Comparison of ENCODE assay signal across 7 cellular contexts in the genomic region with DNA sequence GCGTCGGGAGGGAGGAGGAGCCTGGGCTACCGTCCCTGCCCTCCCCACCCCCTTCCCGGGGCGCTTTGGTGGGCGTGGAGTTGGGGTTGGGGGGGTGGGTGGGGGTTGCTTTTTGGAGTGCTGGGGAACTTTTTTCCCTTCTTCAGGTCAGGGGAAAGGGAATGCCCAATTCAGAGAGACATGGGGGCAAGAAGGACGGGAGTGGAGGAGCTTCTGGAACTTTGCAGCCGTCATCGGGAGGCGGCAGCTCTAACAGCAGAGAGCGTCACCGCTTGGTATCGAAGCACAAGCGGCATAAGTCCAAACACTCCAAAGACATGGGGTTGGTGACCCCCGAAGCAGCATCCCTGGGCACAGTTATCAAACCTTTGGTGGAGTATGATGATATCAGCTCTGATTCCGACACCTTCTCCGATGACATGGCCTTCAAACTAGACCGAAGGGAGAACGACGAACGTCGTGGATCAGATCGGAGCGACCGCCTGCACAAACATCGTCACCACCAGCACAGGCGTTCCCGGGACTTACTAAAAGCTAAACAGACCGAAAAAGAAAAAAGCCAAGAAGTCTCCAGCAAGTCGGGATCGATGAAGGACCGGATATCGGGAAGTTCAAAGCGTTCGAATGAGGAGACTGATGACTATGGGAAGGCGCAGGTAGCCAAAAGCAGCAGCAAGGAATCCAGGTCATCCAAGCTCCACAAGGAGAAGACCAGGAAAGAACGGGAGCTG. TPM values are rescaled to one million over a fixed set of nuclear protein-coding genes. Genes with fewer than 3 reads are reported as not detected.
DNase-seq lines count a peak whose midpoint lies in the region; ATAC-seq and TF ChIP-seq lines count a peak whose summit lies in the region.

No MANE protein-coding gene starts in this region.

- no peak overlapping the region for H2AFZ ChIP-seq in OCI-LY3 (ENCODE audit: low read depth, low read length)

- intact Hi-C loops in right cardiac atrium (cut with DNase I): no loop called here

- DNase-seq in GM12865 (ENCODE audit: low read depth) (no peak), right cardiac atrium (peak in 1 of 3 donors; percentile 86), retina (peak; percentile 57), NCI-H2107 (lab: John Stamatoyannopoulos, UW) (no peak)

- peaks cover 37% of the 10 kb centered on the region for H4K20me1 ChIP-seq in OCI-LY3 (ENCODE audit: insufficient read depth, low read length)

- H3K36me3 ChIP-seq in HEK293 (ENCODE audit: control insufficient read depth in 2 of 2, insufficient read depth in 1 of 2, low read length in 2 of 2) (peaks cover 4 to 27% of the 10 kb centered on the region in 2 experiments; a peak in 2 of 3 replicates), OCI-LY3 (replicated peaks; ENCODE audit: low read depth, low read length) (peaks cover 25% of the 10 kb centered on the region)

- peak overlapping the region; percentile 96 for H3K9ac ChIP-seq in OCI-LY3 (ENCODE audit: low read length)

- CTCF ChIA-PET in HEK293 (lab: Yijun Ruan, JAX): interaction anchor here (0.5 to 1.7 kb wide), 7 partner anchors 9 to 614 kb away, joined by 3 to 4 read pairs (median 4); no protein-coding TSS in a partner anchor

- H3K79me2 ChIP-seq in OCI-LY3 (ENCODE audit: low read length): peaks cover 58% of the 10 kb centered on the region

- H3K4me3 ChIP-seq in GM12865 (ENCODE audit: low read depth, low read length): peak overlapping the region; percentile 88
- H3K4me3 ChIP-seq in HEK293 (ENCODE audit: low read depth, low read length): peak overlapping the region; percentile 78
- H3K4me3 ChIP-seq in OCI-LY3 (ENCODE audit: low read length): peak overlapping the region; percentile 95
- peak overlapping the region; percentile 67 for H3K4me3 ChIP-seq in right cardiac atrium (ENCODE audit: low read length)

- H3K27me3 ChIP-seq in OCI-LY3 (ENCODE audit: low read depth, low read length) (no peaks in the 10 kb centered on the region), right cardiac atrium (ENCODE audit: control insufficient read depth, insufficient read depth) (no peaks in the 10 kb centered on the region)

- no peak for TF ChIP-seq CTCF in GM12865 (IDR thresholded peaks at IDR 0.05; ENCODE audit: insufficient read depth, low read depth, low read length, missing control alignments)
- TF ChIP-seq CTCF in HEK293 (tag by site-specific recombination; IDR thresholded peaks at IDR 0.05): no peak
- TF ChIP-seq CTCF in OCI-LY3 (IDR thresholded peaks at IDR 0.05; ENCODE audit: low read depth, low read length): no peak

- peak; percentile 89 to 90 for ATAC-seq in right cardiac atrium

- H3K4me1 ChIP-seq in HEK293 (ENCODE audit: control insufficient read depth, insufficient read depth, low read length) (no peaks in the 10 kb centered on the region), OCI-LY3 (ENCODE audit: low read length) (peaks cover 18% of the 10 kb centered on the region), right cardiac atrium (ENCODE audit: control insufficient read depth, insufficient read depth, low read length) (peaks cover 2% of the 10 kb centered on the region)

- H3K27ac ChIP-seq in HEK293 (ENCODE audit: extremely low read depth, low read depth, low read length) (peak overlapping the region; percentile 91), OCI-LY3 (ENCODE audit: low read length) (peak overlapping the region; percentile 91), angular gyrus (ENCODE audit: low read depth, low read length) (peak overlapping the region; percentile 89), right cardiac atrium (ENCODE audit: low read length) (peak overlapping the region; percentile 90)

- H3K9me3 ChIP-seq in HEK293 (ENCODE audit: control insufficient read depth, insufficient read depth, low read depth, low read length) (no peaks in the 10 kb centered on the region), OCI-LY3 (ENCODE audit: insufficient read depth, low read length) (no peaks in the 10 kb centered on the region), right cardiac atrium (ENCODE audit: control insufficient read depth, low read length) (no peaks in the 10 kb centered on the region)

- H3K4me2 ChIP-seq in OCI-LY3 (ENCODE audit: low read length): peak overlapping the region; percentile 97

- POLR2A ChIA-PET in HEK293 (lab: Yijun Ruan, JAX): interaction anchor here (1.1 to 4.4 kb wide), 9 partner anchors 11 to 262 kb away, joined by 3 to 131 read pairs (median 12); a partner anchor contains a TSS

- under 1% methylated on average over 37 of the region's 37 CpGs for WGBS in right cardiac atrium

TF ChIP-seq in HEK293, 187 proteins besides CTCF, POLR2A, EP300 and RAD21 (continues in another document):
- TF ChIP-seq, protein P1, sequence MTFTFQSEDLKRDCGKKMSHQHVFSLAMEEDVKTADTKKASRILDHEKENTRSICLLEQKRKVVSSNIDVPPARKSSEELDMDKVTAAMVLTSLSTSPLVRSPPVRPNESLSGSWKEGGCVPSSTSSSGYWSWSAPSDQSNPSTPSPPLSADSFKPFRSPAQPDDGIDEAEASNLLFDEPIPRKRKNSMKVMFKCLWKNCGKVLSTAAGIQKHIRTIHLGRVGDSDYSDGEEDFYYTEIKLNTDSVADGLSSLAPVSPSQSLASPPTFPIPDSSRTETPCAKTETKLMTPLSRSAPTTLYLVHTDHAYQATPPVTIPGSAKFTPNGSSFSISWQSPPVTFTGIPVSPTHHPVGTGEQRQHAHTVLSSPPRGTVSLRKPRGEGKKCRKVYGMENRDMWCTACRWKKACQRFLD (tag by site-specific recombination; IDR thresholded peaks at IDR 0.05): no peak
- no peak for TF ChIP-seq ZNF777 (tag by site-specific recombination; IDR thresholded peaks at IDR 0.05; ENCODE audit: borderline replicate concordance)
- TF ChIP-seq, protein P2, sequence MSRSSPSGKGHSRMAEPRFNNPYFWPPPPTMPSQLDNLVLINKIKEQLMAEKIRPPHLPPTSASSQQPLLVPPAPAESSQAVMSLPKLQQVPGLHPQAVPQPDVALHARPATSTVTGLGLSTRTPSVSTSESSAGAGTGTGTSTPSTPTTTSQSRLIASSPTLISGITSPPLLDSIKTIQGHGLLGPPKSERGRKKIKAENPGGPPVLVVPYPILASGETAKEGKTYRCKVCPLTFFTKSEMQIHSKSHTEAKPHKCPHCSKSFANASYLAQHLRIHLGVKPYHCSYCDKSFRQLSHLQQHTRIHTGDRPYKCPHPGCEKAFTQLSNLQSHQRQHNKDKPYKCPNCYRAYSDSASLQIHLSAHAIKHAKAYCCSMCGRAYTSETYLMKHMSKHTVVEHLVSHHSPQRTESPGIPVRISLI (tag by site-specific recombination; IDR thresholded peaks at IDR 0.05): no peak
- TF ChIP-seq ZNF585B (tag by site-specific recombination; IDR thresholded peaks at IDR 0.05): no peak
- no peak for TF ChIP-seq ZXDB (tag by site-specific recombination; IDR thresholded peaks at IDR 0.05)
- no peak for TF ChIP-seq ZNF621 (tag by site-specific recombination; IDR thresholded peaks at IDR 0.05)
- no peak for TF ChIP-seq ZNF112 (tag by site-specific recombination; IDR thresholded peaks at IDR 0.05)
- TF ChIP-seq ZNF391 (tag by site-specific recombination; IDR thresholded peaks at IDR 0.05; ENCODE audit: borderline replicate concordance, low read depth): no peak
- TF ChIP-seq, protein P3, sequence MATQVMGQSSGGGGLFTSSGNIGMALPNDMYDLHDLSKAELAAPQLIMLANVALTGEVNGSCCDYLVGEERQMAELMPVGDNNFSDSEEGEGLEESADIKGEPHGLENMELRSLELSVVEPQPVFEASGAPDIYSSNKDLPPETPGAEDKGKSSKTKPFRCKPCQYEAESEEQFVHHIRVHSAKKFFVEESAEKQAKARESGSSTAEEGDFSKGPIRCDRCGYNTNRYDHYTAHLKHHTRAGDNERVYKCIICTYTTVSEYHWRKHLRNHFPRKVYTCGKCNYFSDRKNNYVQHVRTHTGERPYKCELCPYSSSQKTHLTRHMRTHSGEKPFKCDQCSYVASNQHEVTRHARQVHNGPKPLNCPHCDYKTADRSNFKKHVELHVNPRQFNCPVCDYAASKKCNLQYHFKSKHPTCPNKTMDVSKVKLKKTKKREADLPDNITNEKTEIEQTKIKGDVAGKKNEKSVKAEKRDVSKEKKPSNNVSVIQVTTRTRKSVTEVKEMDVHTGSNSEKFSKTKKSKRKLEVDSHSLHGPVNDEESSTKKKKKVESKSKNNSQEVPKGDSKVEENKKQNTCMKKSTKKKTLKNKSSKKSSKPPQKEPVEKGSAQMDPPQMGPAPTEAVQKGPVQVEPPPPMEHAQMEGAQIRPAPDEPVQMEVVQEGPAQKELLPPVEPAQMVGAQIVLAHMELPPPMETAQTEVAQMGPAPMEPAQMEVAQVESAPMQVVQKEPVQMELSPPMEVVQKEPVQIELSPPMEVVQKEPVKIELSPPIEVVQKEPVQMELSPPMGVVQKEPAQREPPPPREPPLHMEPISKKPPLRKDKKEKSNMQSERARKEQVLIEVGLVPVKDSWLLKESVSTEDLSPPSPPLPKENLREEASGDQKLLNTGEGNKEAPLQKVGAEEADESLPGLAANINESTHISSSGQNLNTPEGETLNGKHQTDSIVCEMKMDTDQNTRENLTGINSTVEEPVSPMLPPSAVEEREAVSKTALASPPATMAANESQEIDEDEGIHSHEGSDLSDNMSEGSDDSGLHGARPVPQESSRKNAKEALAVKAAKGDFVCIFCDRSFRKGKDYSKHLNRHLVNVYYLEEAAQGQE (tag by site-specific recombination; IDR thresholded peaks at IDR 0.05): no peak
- TF ChIP-seq ZIC2 (tag by site-specific recombination; IDR thresholded peaks at IDR 0.05): no peak
- no peak for TF ChIP-seq ZNF311 (tag by site-specific recombination; IDR thresholded peaks at IDR 0.05; ENCODE audit: borderline replicate concordance)
- no peak for TF ChIP-seq ZNF548 (tag by site-specific recombination; IDR thresholded peaks at IDR 0.05)
- no peak for TF ChIP-seq ZNF354C (tag by site-specific recombination; IDR thresholded peaks at IDR 0.05; ENCODE audit: borderline replicate concordance, low read depth)

RNA-seq across cellular contexts. Expression of a gene that starts 0.8 kb away (rescaled TPM):
- total RNA-seq in right cardiac atrium: 10 to 100 TPM; 24.9 to 27.9 (median 25.9) TPM
- polyA plus RNA-seq in right cardiac atrium: 8.2 TPM

RNA-seq across cellular contexts. Expression of a gene that starts 11.0 kb away (rescaled TPM):
- 10 to 100 TPM; 21.4 to 25.8 (median 23.5) TPM for total RNA-seq in right cardiac atrium
- 8.9 TPM for polyA plus RNA-seq in right cardiac atrium
